Comparison of ENCODE assay signal across 11 cellular contexts in the genomic region with DNA sequence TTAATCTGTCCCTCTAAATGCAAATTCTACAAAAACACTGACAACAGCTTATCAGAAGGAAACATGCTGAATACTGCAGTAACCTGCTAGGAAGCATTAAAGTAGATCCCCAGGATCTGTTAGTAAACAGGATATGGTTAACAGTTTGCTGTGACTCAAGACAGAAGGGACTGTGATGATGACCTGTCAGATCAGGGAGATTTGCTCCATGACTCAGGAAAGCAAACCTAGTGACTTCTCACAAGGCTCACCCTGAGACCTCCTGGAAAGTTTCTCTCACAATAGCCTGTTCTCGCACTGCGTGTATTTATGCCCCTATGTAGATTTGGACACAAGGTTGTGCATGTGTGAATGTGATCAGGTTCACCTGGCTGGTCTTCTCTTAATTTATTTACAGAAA. TPM values are rescaled to one million over a fixed set of nuclear protein-coding genes. Genes with fewer than 3 reads are reported as not detected.
"Had no signal": no experiment of that assay in that cellular context is flagged by ENCODE, and none has a peak within 500 bp of the region (broad histone marks: within the 10 kb centered on the region; RNA-seq: fewer than 3 reads in every experiment).

No MANE protein-coding gene starts in this region.

RNA-seq across cellular contexts. Expression of a gene that starts 8.5 kb away (rescaled TPM):
- total RNA-seq: activated CD8-positive, alpha-beta memory T cell treated with anti-CD3 and anti-CD28 coated beads for 36 hours; activated CD8-positive, alpha-beta T cell treated with anti-CD3 and anti-CD28 coated beads, Interleukin-2, amount 10 ng/mL, durations not matched to agents 7 days and 5 days; aorta; body of pancreas; chondrocyte; dermis blood vessel endothelial cell; esophagus squamous epithelium; fibroblast of lung; fibroblast of villous mesenchyme; frontal cortex had no signal
- polyA plus RNA-seq: adrenal gland, aorta had no signal
